ENCODE assay signal across 21 cellular contexts in the genomic region with DNA sequence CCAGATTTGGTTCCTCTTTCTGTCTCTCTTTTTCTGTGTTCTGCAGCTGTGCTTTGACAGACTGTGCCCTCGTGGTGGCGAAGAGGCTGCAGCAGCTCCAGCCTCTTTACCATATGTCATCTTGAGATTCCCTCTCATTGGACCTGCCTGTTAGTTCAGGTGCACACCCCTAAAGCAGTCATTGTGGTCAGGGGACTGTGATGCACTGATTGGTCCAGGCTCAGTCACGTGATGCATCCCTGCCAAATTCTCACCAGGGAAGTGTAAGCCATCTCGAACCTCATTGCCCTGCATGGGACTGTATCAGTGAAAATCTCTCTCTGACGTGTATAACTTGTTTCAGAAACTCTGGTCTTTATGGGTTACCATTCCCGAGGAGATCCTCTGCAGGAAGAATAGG.
"Had no signal": no experiment of that assay in that cellular context is flagged by ENCODE, and none has a peak within 500 bp of the region (broad histone marks: within the 10 kb centered on the region; RNA-seq: fewer than 3 reads in every experiment).

No MANE protein-coding gene starts in this region.

- H3K4me3 ChIP-seq: coronary artery, lung, pancreas, skin epidermis, stomach, thoracic aorta had no signal

- ATAC-seq: activated CD8-positive, alpha-beta T cell treated with anti-CD3 and anti-CD28 coated beads, Interleukin-2, amount 10 ng/mL, durations not matched to agents 7 days and 5 days; foreskin keratinocyte; left cardiac atrium; pancreas had no signal

- FAIRE-seq: astrocyte, endothelial cell of umbilical vein, pancreas had no signal

- H3K27ac ChIP-seq: coronary artery, foreskin keratinocyte, pancreas, skin epidermis, stomach, thoracic aorta had no signal

- H3K9me3 ChIP-seq: pancreas, stomach, thoracic aorta had no signal

- H3K9me3 Mint-ChIP-seq: activated T-helper 1 cell treated with anti-CD3 and anti-CD28 coated beads, Interleukin-12 subunit alpha, Interleukin-12 subunit beta, Interleukin-2, Interleukin-4 antibody, amounts not matched to agents 30 ng/mL and 10 ng/mL and 1 ng/mL, durations not matched to agents 14 hours and 24 hours and 36 hours had no signal

- H3K27ac Mint-ChIP-seq: activated CD8-positive, alpha-beta T cell treated with anti-CD3 and anti-CD28 coated beads, Interleukin-2, amount 10 ng/mL, durations not matched to agents 7 days and 5 days; activated T-helper 1 cell treated with anti-CD3 and anti-CD28 coated beads, Interleukin-12 subunit alpha, Interleukin-12 subunit beta, Interleukin-2, Interleukin-4 antibody, amounts not matched to agents 30 ng/mL and 10 ng/mL and 1 ng/mL, durations not matched to agents 14 hours and 24 hours and 36 hours; immature natural killer cell; naive B cell had no signal

- H3K27me3 ChIP-seq: foreskin keratinocyte, pancreas had no signal

- H3K4me1 ChIP-seq: foreskin keratinocyte, pancreas had no signal

- H3K36me3 ChIP-seq: pancreas, stomach, thoracic aorta had no signal

- H3K4me1 Mint-ChIP-seq: immature natural killer cell, naive B cell had no signal

- H3K4me3 Mint-ChIP-seq: activated CD8-positive, alpha-beta T cell treated with anti-CD3 and anti-CD28 coated beads, Interleukin-2, amount 10 ng/mL, durations not matched to agents 7 days and 5 days; activated T-helper 1 cell treated with anti-CD3 and anti-CD28 coated beads, Interleukin-12 subunit alpha, Interleukin-12 subunit beta, Interleukin-2, Interleukin-4 antibody, amounts not matched to agents 30 ng/mL and 10 ng/mL and 1 ng/mL, durations not matched to agents 14 hours and 24 hours and 36 hours; immature natural killer cell; naive B cell had no signal

- DNase-seq: activated CD4-positive, alpha-beta T cell treated with anti-CD3 and anti-CD28 coated beads for 48 hours; activated CD8-positive, alpha-beta memory T cell treated with anti-CD3 and anti-CD28 coated beads, Interleukin-2, amount 50 U/mL, for 48 hours; activated CD8-positive, alpha-beta T cell treated with anti-CD3 and anti-CD28 coated beads, Interleukin-2, amount 10 ng/mL, durations not matched to agents 7 days and 5 days; activated naive CD4-positive, alpha-beta T cell treated with Interleukin-2 at 50 U/mL for 16 hours; caudate nucleus; effector CD4-positive, alpha-beta T cell; foreskin keratinocyte; immature natural killer cell; left cardiac atrium; midbrain; naive B cell; pancreas; retina; stomach had no signal

- H3K36me3 Mint-ChIP-seq: immature natural killer cell, naive B cell had no signal
